In genomic region chr14:44960646-44961045, GRCh38 we compare ENCODE assay signal across 8 cellular contexts. TPM values are rescaled to one million over a fixed set of nuclear protein-coding genes. Genes with fewer than 3 reads are reported as not detected.
DNase-seq lines count a peak whose midpoint lies in the region; ATAC-seq and TF ChIP-seq lines count a peak whose summit lies in the region.

No MANE protein-coding gene starts in this region.

- ATAC-seq in RWPE2 (ENCODE audit: low read depth): no peak
- ATAC-seq in gastroesophageal sphincter: no peak
- ATAC-seq in gastrocnemius medialis: no peak
- ATAC-seq in GM18870 (IDR thresholded peaks at IDR 0.05; ENCODE audit: unreplicated experiment): no peak

- H3K27me3 ChIP-seq in RWPE2 (ENCODE audit: insufficient read depth, poor library complexity, severe bottlenecking) (no peaks in the 10 kb centered on the region), gastroesophageal sphincter (no peaks in the 10 kb centered on the region), gastrocnemius medialis (no peaks in the 10 kb centered on the region)

- no peaks in the 10 kb centered on the region for H3K9me3 ChIP-seq in RWPE2 (ENCODE audit: severe bottlenecking)
- H3K9me3 ChIP-seq in gastroesophageal sphincter: no peaks in the 10 kb centered on the region
- H3K9me3 ChIP-seq in gastrocnemius medialis: no peaks in the 10 kb centered on the region

- H3K4me3 ChIP-seq in GM12875 (ENCODE audit: low read depth, low read length) (peak overlapping the region; percentile 78), RWPE2 (ENCODE audit: severe bottlenecking) (peak overlapping the region; percentile 63), gastroesophageal sphincter (peak overlapping the region; percentile 80 to 95), gastrocnemius medialis (peak overlapping the region; percentile 75 to 92 (median 90))

- intact Hi-C loops in gastrocnemius medialis (cut with DNase I; ENCODE audit: low total_unique reads): loop anchor here (1.0 to 5.0 kb wide), 2 partner anchors 63 to 307 kb away; a partner anchor contains a TSS

- no peak for TF ChIP-seq EP300 in gastroesophageal sphincter (IDR thresholded peaks at IDR 0.05)

- in situ Hi-C loops in gastrocnemius medialis (cut with MboI; ENCODE audit: low sequenced_read_pairs in 4 of 4): loop anchor here (5.0 to 25.0 kb wide), 5 partner anchors 63 to 177 kb away; partner anchors contain the start of genes FKBP3 (in 4 of the 4) and FANCM (in 3 of the 4)

- DNase-seq in RWPE2 (ENCODE audit: low spot score): no peak
- DNase-seq in gastrocnemius medialis: no peak
- DNase-seq in Kasumi-1 (lab: John Stamatoyannopoulos, UW): no peak
- DNase-seq in NCI-H146 treated with DMSO at 0.1 percent for 48 hours (lab: John Stamatoyannopoulos, UW; ENCODE audit: unreplicated experiment): no peak
- no peak for DNase-seq in T1000 (lab: John Stamatoyannopoulos, UW)

- 0 to 3% methylated on average over 3 of the region's 3 CpGs for WGBS in gastroesophageal sphincter (ENCODE audit: low coverage in 1 of 2), 2 donors

- peak overlapping the region; percentile 62 for H3K27ac ChIP-seq in RWPE2 (ENCODE audit: poor library complexity, severe bottlenecking)
- peak overlapping the region; percentile 71 to 94 (median 90) for H3K27ac ChIP-seq in gastroesophageal sphincter
- H3K27ac ChIP-seq in gastrocnemius medialis: peak overlapping the region; percentile 88 to 95 (median 91)

- no peak for TF ChIP-seq POLR2A in gastroesophageal sphincter (IDR thresholded peaks at IDR 0.05)
- no peak for TF ChIP-seq POLR2A in gastrocnemius medialis (IDR thresholded peaks at IDR 0.05)

- peaks cover 15% of the 10 kb centered on the region for H3K4me1 ChIP-seq in RWPE2 (ENCODE audit: insufficient read depth, poor library complexity, severe bottlenecking)
- peaks cover 6 to 61% (median 9%) of the 10 kb centered on the region in 3 donors for H3K4me1 ChIP-seq in gastroesophageal sphincter
- peaks cover 59 to 68% of the 10 kb centered on the region in 2 donors for H3K4me1 ChIP-seq in gastrocnemius medialis

- H3K36me3 ChIP-seq in RWPE2 (ENCODE audit: low read depth) (0 out of 2 replicates have a peak, but pooled peaks cover 4% of the 10 kb centered on the region), gastroesophageal sphincter (no peaks in the 10 kb centered on the region), gastrocnemius medialis (no peaks in the 10 kb centered on the region)

- TF ChIP-seq CTCF in GM12875 (IDR thresholded peaks at IDR 0.05; ENCODE audit: borderline replicate concordance, insufficient read depth, low read depth, low read length): no peak
- no peak for TF ChIP-seq CTCF in RWPE2 (IDR thresholded peaks at IDR 0.05; ENCODE audit: poor library complexity, severe bottlenecking)
- no peak for TF ChIP-seq CTCF in gastroesophageal sphincter (IDR thresholded peaks at IDR 0.05)
- TF ChIP-seq CTCF in gastrocnemius medialis (IDR thresholded peaks at IDR 0.05 in 4 of 5, conservative IDR thresholded peaks at IDR 0.05 in 1 of 5): no peak

RNA-seq across cellular contexts. Expression of gene KLHL28, which starts 1.1 kb away (rescaled TPM):
- 10 to 100 TPM in 3 of 4 donors, 1 to 10 TPM in 1; 10.0 to 12.6 (median 11.0) TPM for total RNA-seq in gastroesophageal sphincter
- total RNA-seq in gastrocnemius medialis: 10 to 100 TPM in 1 of 4 donors, 1 to 10 TPM in 3; 7.3 to 11.9 (median 8.2) TPM

RNA-seq across cellular contexts. Expression of gene TOGARAM1, which starts 1.3 kb away (rescaled TPM):
- total RNA-seq in gastroesophageal sphincter: 10 to 100 TPM; 12.0 to 21.2 (median 20.0) TPM
- total RNA-seq in gastrocnemius medialis: 10 to 100 TPM in 2 of 4 donors, 1 to 10 TPM in 2; 6.3 to 19.1 (median 9.7) TPM
